In the genomic region with DNA sequence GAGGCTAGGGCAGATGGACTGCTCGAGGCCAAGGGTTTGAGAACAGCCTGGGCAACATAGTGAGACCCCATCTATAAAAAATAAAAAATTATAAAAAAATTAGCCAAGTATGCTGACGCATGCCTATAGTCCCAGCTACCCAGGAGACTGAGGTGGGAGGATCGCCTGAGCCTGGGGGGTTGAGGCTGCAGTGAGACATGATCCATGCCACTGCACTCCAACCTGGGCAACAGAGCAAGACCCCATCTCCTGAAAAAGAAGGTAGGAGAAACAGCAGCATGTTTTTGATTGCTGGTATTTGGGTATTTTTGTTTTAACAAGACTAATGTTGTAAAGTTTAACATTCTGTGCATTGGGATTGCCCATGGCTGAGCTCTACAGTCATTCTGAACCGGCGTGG, we compare ENCODE assay signal across 36 cellular contexts.
"Had no signal": no experiment of that assay in that cellular context is flagged by ENCODE, and none has a peak within 500 bp of the region (broad histone marks: within the 10 kb centered on the region; RNA-seq: fewer than 3 reads in every experiment).

No MANE protein-coding gene starts in this region.

- DNase-seq: activated CD4-positive, alpha-beta memory T cell treated with anti-CD3 and anti-CD28 coated beads, Interleukin-2, amount 10 ng/mL, durations not matched to agents 7 days and 5 days; activated CD4-positive, alpha-beta T cell treated with anti-CD3 and anti-CD28 coated beads for 1 hour; activated CD4-positive, alpha-beta T cell treated with anti-CD3 and anti-CD28 coated beads for 36 hours; activated CD4-positive, alpha-beta T cell treated with anti-CD3 and anti-CD28 coated beads for 48 hours; activated CD4-positive, alpha-beta T cell treated with anti-CD3 and anti-CD28 coated beads, Interleukin-2, amount 10 ng/mL, durations not matched to agents 7 days and 5 days; activated CD4-positive, alpha-beta T cell treated with anti-CD3 and anti-CD28 coated beads, Interleukin-2, amount 50 U/mL, for 48 hours; activated CD4-positive, CD25-positive, alpha-beta regulatory T cell; activated CD8-positive, alpha-beta memory T cell treated with anti-CD3 and anti-CD28 coated beads for 24 hours; activated CD8-positive, alpha-beta memory T cell treated with anti-CD3 and anti-CD28 coated beads, Interleukin-2, amount 10 ng/mL, durations not matched to agents 7 days and 5 days; activated CD8-positive, alpha-beta memory T cell treated with anti-CD3 and anti-CD28 coated beads, Interleukin-2, amount 50 U/mL, for 48 hours; activated CD8-positive, alpha-beta T cell treated with anti-CD3 and anti-CD28 coated beads, Interleukin-2, amount 10 ng/mL, durations not matched to agents 7 days and 5 days; activated effector memory CD4-positive, alpha-beta T cell treated with Interleukin-2 at 50 U/mL for 16 hours; activated gamma-delta T cell; activated naive CD4-positive, alpha-beta T cell treated with anti-CD3 and anti-CD28 coated beads, Interleukin-2, amount 10 ng/mL, durations not matched to agents 7 days and 5 days; activated naive CD4-positive, alpha-beta T cell treated with Interleukin-2 at 50 U/mL for 16 hours; activated T-cell treated with anti-CD3 and anti-CD28 coated beads, Interleukin-2, amount 50 U/mL, for 24 hours; activated T-cell treated with anti-CD3 and anti-CD28 coated beads, Interleukin-2, amount 50 U/mL, for 48 hours; adrenal gland; amniotic stem cell; aorta; body of pancreas; brain microvascular endothelial cell; central memory CD4-positive, alpha-beta T cell; T-helper 1 cell; T-helper 2 cell; T-helper 9 cell had no signal

- H3K27ac ChIP-seq: adrenal gland, body of pancreas, brain microvascular endothelial cell, breast epithelium, VCaP had no signal

- H3K9me3 Mint-ChIP-seq: activated CD4-positive, alpha-beta memory T cell treated with anti-CD3 and anti-CD28 coated beads, Interleukin-2, amount 10 ng/mL, durations not matched to agents 7 days and 5 days; activated CD4-positive, alpha-beta T cell treated with anti-CD3 and anti-CD28 coated beads, Interleukin-2, amount 10 ng/mL, durations not matched to agents 7 days and 5 days; activated naive CD4-positive, alpha-beta T cell treated with anti-CD3 and anti-CD28 coated beads, Interleukin-2, amount 10 ng/mL, durations not matched to agents 7 days and 5 days; activated naive CD4-positive, alpha-beta T cell treated with anti-CD3 and anti-CD28 coated beads, Interleukin-2, amount 50 U/mL, for 24 hours; activated T-cell treated with anti-CD3 and anti-CD28 coated beads, Interleukin-2, amount 50 U/mL, for 24 hours; activated T-helper 2 cell treated with anti-CD3 and anti-CD28 coated beads, Interferon-gamma antibody, Interleukin-2, Interleukin-4, amounts not matched to agents 10 μg/mL and 5 μg/mL and 100 μg/mL, durations not matched to agents 14 hours and 24 hours and 36 hours; T-helper 1 cell treated with Interleukin-12 subunit alpha and Interleukin-12 subunit beta and Interleukin-4 antibody, amounts not matched to agents 30 μg/mL and 1 μg/mL, for 36 hours; T-helper 2 cell treated with Interferon-gamma antibody and Interleukin-4, amounts not matched to agents 5 μg/mL and 100 μg/mL, for 36 hours had no signal

- ATAC-seq: activated CD4-positive, alpha-beta T cell treated with anti-CD3 and anti-CD28 coated beads for 36 hours; activated CD4-positive, CD25-positive, alpha-beta regulatory T cell treated with anti-CD3 and anti-CD28 coated beads, Interleukin-2, amount 50 U/mL, for 24 hours; activated CD8-positive, alpha-beta memory T cell treated with anti-CD3 and anti-CD28 coated beads, Interleukin-2, amount 10 ng/mL, durations not matched to agents 7 days and 5 days; activated CD8-positive, alpha-beta T cell treated with anti-CD3 and anti-CD28 coated beads, Interleukin-2, amount 10 ng/mL, durations not matched to agents 7 days and 5 days; body of pancreas had no signal

- H3K9me3 ChIP-seq: adrenal gland, body of pancreas, breast epithelium had no signal

- H3K36me3 ChIP-seq: breast epithelium had no signal

- H3K27ac Mint-ChIP-seq: activated CD4-positive, alpha-beta memory T cell treated with anti-CD3 and anti-CD28 coated beads, Interleukin-2, amount 10 ng/mL, durations not matched to agents 7 days and 5 days; activated CD4-positive, alpha-beta T cell treated with anti-CD3 and anti-CD28 coated beads for 36 hours; activated CD4-positive, alpha-beta T cell treated with anti-CD3 and anti-CD28 coated beads, Interleukin-2, amount 10 ng/mL, durations not matched to agents 7 days and 5 days; activated CD8-positive, alpha-beta memory T cell treated with anti-CD3 and anti-CD28 coated beads, Interleukin-2, amount 10 ng/mL, durations not matched to agents 7 days and 5 days; activated CD8-positive, alpha-beta T cell treated with anti-CD3 and anti-CD28 coated beads, Interleukin-2, amount 10 ng/mL, durations not matched to agents 7 days and 5 days; activated naive CD4-positive, alpha-beta T cell treated with anti-CD3 and anti-CD28 coated beads, Interleukin-2, amount 10 ng/mL, durations not matched to agents 7 days and 5 days; activated naive CD4-positive, alpha-beta T cell treated with anti-CD3 and anti-CD28 coated beads, Interleukin-2, amount 50 U/mL, for 24 hours; activated naive CD8-positive, alpha-beta T cell; activated T-cell treated with anti-CD3 and anti-CD28 coated beads, Interleukin-2, amount 50 U/mL, for 24 hours; activated T-helper 2 cell treated with anti-CD3 and anti-CD28 coated beads, Interferon-gamma antibody, Interleukin-2, Interleukin-4, amounts not matched to agents 10 μg/mL and 5 μg/mL and 100 μg/mL, durations not matched to agents 14 hours and 24 hours and 36 hours; T-helper 1 cell treated with Interleukin-12 subunit alpha and Interleukin-12 subunit beta and Interleukin-4 antibody, amounts not matched to agents 30 μg/mL and 1 μg/mL, for 36 hours; T-helper 2 cell treated with Interferon-gamma antibody and Interleukin-4, amounts not matched to agents 5 μg/mL and 100 μg/mL, for 36 hours had no signal

- H3K4me1 Mint-ChIP-seq: activated CD4-positive, alpha-beta memory T cell treated with anti-CD3 and anti-CD28 coated beads, Interleukin-2, amount 10 ng/mL, durations not matched to agents 7 days and 5 days; activated CD4-positive, alpha-beta T cell treated with anti-CD3 and anti-CD28 coated beads for 36 hours; activated CD4-positive, alpha-beta T cell treated with anti-CD3 and anti-CD28 coated beads, Interleukin-2, amount 10 ng/mL, durations not matched to agents 7 days and 5 days; activated CD8-positive, alpha-beta memory T cell treated with anti-CD3 and anti-CD28 coated beads, Interleukin-2, amount 10 ng/mL, durations not matched to agents 7 days and 5 days; activated naive CD4-positive, alpha-beta T cell treated with anti-CD3 and anti-CD28 coated beads, Interleukin-2, amount 10 ng/mL, durations not matched to agents 7 days and 5 days; activated naive CD4-positive, alpha-beta T cell treated with anti-CD3 and anti-CD28 coated beads, Interleukin-2, amount 50 U/mL, for 24 hours had no signal

- H3K4me3 ChIP-seq: adrenal gland, body of pancreas, breast epithelium had no signal

- FAIRE-seq: astrocyte, TTC549 had no signal

- H3K27me3 Mint-ChIP-seq: activated CD4-positive, alpha-beta memory T cell treated with anti-CD3 and anti-CD28 coated beads, Interleukin-2, amount 10 ng/mL, durations not matched to agents 7 days and 5 days; activated CD4-positive, alpha-beta T cell treated with anti-CD3 and anti-CD28 coated beads for 36 hours; activated CD4-positive, alpha-beta T cell treated with anti-CD3 and anti-CD28 coated beads, Interleukin-2, amount 10 ng/mL, durations not matched to agents 7 days and 5 days; activated CD8-positive, alpha-beta memory T cell treated with anti-CD3 and anti-CD28 coated beads, Interleukin-2, amount 10 ng/mL, durations not matched to agents 7 days and 5 days; activated naive CD4-positive, alpha-beta T cell treated with anti-CD3 and anti-CD28 coated beads, Interleukin-2, amount 10 ng/mL, durations not matched to agents 7 days and 5 days; activated naive CD4-positive, alpha-beta T cell treated with anti-CD3 and anti-CD28 coated beads, Interleukin-2, amount 50 U/mL, for 24 hours; activated naive CD8-positive, alpha-beta T cell; activated T-cell treated with anti-CD3 and anti-CD28 coated beads, Interleukin-2, amount 50 U/mL, for 24 hours had no signal

- H3K4me3 Mint-ChIP-seq: activated CD4-positive, alpha-beta memory T cell treated with anti-CD3 and anti-CD28 coated beads, Interleukin-2, amount 10 ng/mL, durations not matched to agents 7 days and 5 days; activated CD4-positive, alpha-beta T cell treated with anti-CD3 and anti-CD28 coated beads for 36 hours; activated CD4-positive, alpha-beta T cell treated with anti-CD3 and anti-CD28 coated beads, Interleukin-2, amount 10 ng/mL, durations not matched to agents 7 days and 5 days; activated CD8-positive, alpha-beta memory T cell treated with anti-CD3 and anti-CD28 coated beads, Interleukin-2, amount 10 ng/mL, durations not matched to agents 7 days and 5 days; activated CD8-positive, alpha-beta T cell treated with anti-CD3 and anti-CD28 coated beads, Interleukin-2, amount 10 ng/mL, durations not matched to agents 7 days and 5 days; activated naive CD4-positive, alpha-beta T cell treated with anti-CD3 and anti-CD28 coated beads, Interleukin-2, amount 10 ng/mL, durations not matched to agents 7 days and 5 days; activated naive CD4-positive, alpha-beta T cell treated with anti-CD3 and anti-CD28 coated beads, Interleukin-2, amount 50 U/mL, for 24 hours; activated naive CD8-positive, alpha-beta T cell; activated T-cell treated with anti-CD3 and anti-CD28 coated beads, Interleukin-2, amount 50 U/mL, for 24 hours; T-helper 1 cell treated with Interleukin-12 subunit alpha and Interleukin-12 subunit beta and Interleukin-4 antibody, amounts not matched to agents 30 μg/mL and 1 μg/mL, for 36 hours; T-helper 2 cell treated with Interferon-gamma antibody and Interleukin-4, amounts not matched to agents 5 μg/mL and 100 μg/mL, for 36 hours had no signal

- H3K4me1 ChIP-seq: adrenal gland, body of pancreas, breast epithelium had no signal

- H3K27me3 ChIP-seq: adrenal gland, body of pancreas, brain microvascular endothelial cell, breast epithelium had no signal
